In the genomic region with DNA sequence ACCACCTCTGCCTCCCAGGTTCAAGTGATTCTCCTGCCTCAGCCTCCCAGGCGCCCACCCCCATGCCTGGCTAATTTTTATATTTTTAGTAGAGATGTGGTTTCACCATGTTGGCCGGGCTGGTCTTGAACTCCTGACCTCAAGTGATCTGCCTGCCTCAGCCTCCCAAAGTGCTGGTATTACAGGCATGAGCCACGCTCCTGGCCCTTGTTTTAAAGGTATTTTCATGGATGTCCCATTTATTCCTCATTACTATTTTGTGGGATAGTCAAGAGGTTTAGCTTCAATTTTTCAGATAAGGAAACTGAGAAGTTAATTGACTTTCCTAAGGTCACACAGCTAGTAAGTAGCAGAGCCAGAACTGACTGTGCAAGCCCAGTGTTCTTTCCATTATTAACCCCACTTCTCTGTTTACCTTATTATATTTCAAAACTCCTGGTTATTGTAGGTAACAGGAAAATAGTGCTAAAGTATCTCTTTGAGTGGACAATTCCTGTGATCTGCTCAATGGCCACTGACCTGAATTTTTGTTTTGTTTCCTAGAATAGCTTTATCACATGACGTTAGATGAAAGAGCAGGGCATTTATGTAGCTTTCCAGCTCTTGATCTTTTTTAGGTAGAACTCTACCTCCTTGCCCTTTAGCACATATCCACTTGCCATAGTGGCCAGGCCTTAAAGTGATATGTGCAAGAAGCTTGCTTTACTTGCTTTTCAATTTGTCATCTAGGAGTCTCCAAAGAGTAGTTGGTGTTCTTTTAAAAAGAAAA, we compare ENCODE assay signal across 24 cellular contexts. TPM values are rescaled to one million over a fixed set of nuclear protein-coding genes. Genes with fewer than 3 reads are reported as not detected.
DNase-seq lines count a peak whose midpoint lies in the region; ATAC-seq, FAIRE-seq and TF ChIP-seq lines count a peak whose summit lies in the region.
"Had no signal": no experiment of that assay in that cellular context is flagged by ENCODE, and none has a peak within 500 bp of the region (broad histone marks: within the 10 kb centered on the region; RNA-seq: fewer than 3 reads in every experiment).

No MANE protein-coding gene starts in this region.

- in situ Hi-C loops in G401 (cut with HindIII; ENCODE audit: low sequenced_read_pairs), result no loop called here

- no peak overlapping the region for H3K4me2 ChIP-seq in endothelial cell of umbilical vein (ENCODE audit: insufficient read depth, low read length)

- TF ChIP-seq CTCF in HEK293 (tag by site-specific recombination; IDR thresholded peaks at IDR 0.05) (no peak), endothelial cell of umbilical vein (IDR thresholded peaks at IDR 0.05; ENCODE audit: extremely low read depth in 1 of 2, insufficient read depth in 1 of 2, low read depth in 1 of 2, low read length in 2 of 2) (no peak), right lobe of liver (IDR thresholded peaks at IDR 0.05) (no peak)

- H3K9me3 ChIP-seq in HEK293 (ENCODE audit: control insufficient read depth, insufficient read depth, low read depth, low read length) (no peaks in the 10 kb centered on the region), endothelial cell of umbilical vein (replicated peaks; ENCODE audit: control insufficient read depth, insufficient read depth, low read length) (no peaks in the 10 kb centered on the region), right lobe of liver (no peaks in the 10 kb centered on the region)
- H3K9me3 ChIP-seq: breast epithelium, pancreas, upper lobe of right lung had no signal

- H3K4me1 ChIP-seq in HEK293 (ENCODE audit: control insufficient read depth, insufficient read depth, low read length) (peaks cover 7% of the 10 kb centered on the region; the same call in 1 of the 2 replicates), endothelial cell of umbilical vein (ENCODE audit: control insufficient read depth, extremely low read depth, insufficient read depth, low read length) (no peaks in the 10 kb centered on the region), right lobe of liver (peaks cover 0 to 54% (median 23%) of the 10 kb centered on the region in 4 donors)
- H3K4me1 ChIP-seq: breast epithelium, pancreas had no signal

- ATAC-seq in right lobe of liver (peak; percentile 18 to 57 (median 47)), HG03457 (IDR thresholded peaks at IDR 0.05; ENCODE audit: unreplicated experiment) (no peak)
- ATAC-seq: activated CD8-positive, alpha-beta T cell treated with anti-CD3 and anti-CD28 coated beads, Interleukin-2, amount 10 ng/mL, durations not matched to agents 7 days and 5 days; esophagus mucosa; stimulated activated effector memory CD8-positive, alpha-beta T cell treated with anti-CD3 and anti-CD28 coated beads, Interleukin-12 subunit alpha, Interleukin-12 subunit beta, amount 100 ng/mL, for 72 hours; upper lobe of right lung had no signal

- H3K27ac ChIP-seq in HEK293 (ENCODE audit: extremely low read depth, low read depth, low read length), result no peak overlapping the region
- no peak overlapping the region for H3K27ac ChIP-seq in endothelial cell of umbilical vein (ENCODE audit: insufficient read depth, low read depth, low read length)
- peak overlapping the region in 2 of 3 donors; percentile 73 to 86 for H3K27ac ChIP-seq in right lobe of liver
- H3K27ac ChIP-seq: breast epithelium, coronary artery, pancreas, upper lobe of right lung, WERI-Rb-1 had no signal

- H3K27me3 ChIP-seq in endothelial cell of umbilical vein (ENCODE audit: control insufficient read depth in 2 of 2, insufficient read depth in 2 of 2, low read length in 2 of 2) (no peaks in the 10 kb centered on the region), right lobe of liver (no peaks in the 10 kb centered on the region)
- H3K27me3 ChIP-seq: breast epithelium, pancreas, upper lobe of right lung had no signal

- H4K20me1 ChIP-seq in endothelial cell of umbilical vein (replicated peaks; ENCODE audit: control insufficient read depth, extremely low read depth, insufficient read depth, low read length), result no peaks in the 10 kb centered on the region

- no peak overlapping the region for H3K9ac ChIP-seq in endothelial cell of umbilical vein (replicated peaks; ENCODE audit: extremely low read depth, insufficient read depth, low read length)

- H3K36me3 ChIP-seq in HEK293 (ENCODE audit: control insufficient read depth in 2 of 2, insufficient read depth in 1 of 2, low read length in 2 of 2) (peaks cover 0 to 4% of the 10 kb centered on the region in 2 experiments; a peak in 1 of 3 replicates), endothelial cell of umbilical vein (ENCODE audit: control insufficient read depth in 2 of 2, extremely low read depth in 1 of 2, insufficient read depth in 2 of 2, low read length in 2 of 2) (no peaks in the 10 kb centered on the region), right lobe of liver (no peaks in the 10 kb centered on the region)
- H3K36me3 ChIP-seq: breast epithelium, pancreas, upper lobe of right lung had no signal

- POLR2A ChIA-PET in HEK293 (lab: Yijun Ruan, JAX), result interaction anchor here (1.2 kb wide), 1 partner anchor 14 kb away, joined by 5 read pairs; a partner anchor contains a TSS
- POLR2A ChIA-PET in endothelial cell of umbilical vein (lab: Charles Lee), result interaction anchor here (1.3 kb wide), 1 partner anchor 215 kb away, joined by 6 read pairs; no protein-coding TSS in a partner anchor

- FAIRE-seq in endothelial cell of umbilical vein (lab: Jason Lieb, UNC), result peak; percentile 15
- FAIRE-seq: pancreas had no signal

- WGBS in right lobe of liver (ENCODE audit: insufficient coverage, low coverage, low lambda C conversion rate, missing lambda C conversion rate), result 60% methylated on average over 4 of the region's 4 CpGs

- CTCF ChIA-PET in HEK293 (lab: Yijun Ruan, JAX), result interaction anchor here (0.6 to 1.7 kb wide), 3 partner anchors 9 to 1973 kb away, joined by 3 to 4 read pairs (median 3); no protein-coding TSS in a partner anchor
- CTCF ChIA-PET in endothelial cell of umbilical vein (lab: Charles Lee), result interaction anchor here (1.1 kb wide), 1 partner anchor 18 kb away, joined by 3 read pairs; no protein-coding TSS in a partner anchor

- H3K4me3 ChIP-seq in HEK293 (ENCODE audit: low read depth, low read length), result no peak overlapping the region
- H3K4me3 ChIP-seq in endothelial cell of umbilical vein (replicated peaks in 1 of 3; ENCODE audit: insufficient read depth in 1 of 3, low read depth in 1 of 3, low read length in 3 of 3), result no peak overlapping the region
- no peak overlapping the region for H3K4me3 ChIP-seq in right lobe of liver
- H3K4me3 ChIP-seq: breast epithelium, coronary artery, pancreas, upper lobe of right lung had no signal

- BruUV-seq in endothelial cell of umbilical vein (replicated peaks; lab: Mats Ljungman, UMichigan), result no TSS peak

- no peaks in the 10 kb centered on the region for H3K9me1 ChIP-seq in endothelial cell of umbilical vein (replicated peaks; ENCODE audit: control insufficient read depth, extremely low read depth, insufficient read depth, low read length)

- DNase-seq in G401 (ENCODE audit: low spot score), result peak; percentile 88
- DNase-seq in endothelial cell of umbilical vein (ENCODE audit: low read depth, low spot score), result no peak
- no peak for DNase-seq in right lobe of liver
- DNase-seq in erythroblast (lab: John Stamatoyannopoulos, UW), result no peak
- no peak for DNase-seq in ecto neural progenitor cell (ENCODE audit: low spot score)
- no peak for DNase-seq in NCI-H82 (lab: John Stamatoyannopoulos, UW)
- DNase-seq: activated CD4-positive, alpha-beta T cell treated with anti-CD3 and anti-CD28 coated beads for 4 hours; activated CD8-positive, alpha-beta T cell treated with anti-CD3 and anti-CD28 coated beads, Interleukin-2, amount 10 ng/mL, durations not matched to agents 7 days and 5 days; activated naive CD4-positive, alpha-beta T cell treated with anti-CD3 and anti-CD28 coated beads, Interleukin-2, amount 50 U/mL, for 16 hours; anterior cingulate cortex; DMS 273 treated with DMSO at 0.1 percent for 48 hours; head of caudate nucleus; kidney glomerular epithelial cell; NCI-H446 treated with DMSO at 0.1 percent for 48 hours; NCI-H774; pancreas; upper lobe of right lung; WERI-Rb-1 had no signal

- TF ChIP-seq POLR2A in endothelial cell of umbilical vein (IDR thresholded peaks at IDR 0.05; ENCODE audit: low read depth, low read length) (no peak), right lobe of liver (IDR thresholded peaks at IDR 0.05) (no peak), erythroblast (IDR thresholded peaks at IDR 0.05; ENCODE audit: low read length) (no peak)

- peaks cover 10% of the 10 kb centered on the region for H3K79me2 ChIP-seq in endothelial cell of umbilical vein (ENCODE audit: control insufficient read depth, insufficient read depth, low read length)

- H2AFZ ChIP-seq in endothelial cell of umbilical vein (ENCODE audit: low read depth, low read length), result no peak overlapping the region

- dilution Hi-C loops in endothelial cell of umbilical vein (cut with MboI; ENCODE audit: extremely low pct_ligation_motif_present, low sequenced_read_pairs), result no loop called here

- intact Hi-C loops in endothelial cell of umbilical vein (cut with micrococcal nuclease) (no loop called here), right lobe of liver (cut with DNase I) (no loop called here)

TF ChIP-seq in HEK293, 187 proteins besides CTCF, POLR2A, EP300 and RAD21 (continues in another document):
- TF ChIP-seq ZNF146 (tag by site-specific recombination; IDR thresholded peaks at IDR 0.05), result no peak

RNA-seq across cellular contexts. Expression of a gene that starts 13.6 kb away (rescaled TPM):
- total RNA-seq in G401 (2014; rRNA removed; shearing (Covaris generic)), result 9.4 and 15.8 TPM in 2 replicates
- total RNA-seq in endothelial cell of umbilical vein (27.0 and 27.2 TPM in 2 replicates), right lobe of liver (10 to 100 TPM; 17.7 to 39.2 (median 30.9) TPM)
- polyA plus RNA-seq in endothelial cell of umbilical vein, result 7.3 and 8.2 TPM in 2 replicates
- polyA plus RNA-seq in endothelial cell of umbilical vein (2011; cell fraction: cytosol; rRNA removed), result 7.5 and 8.1 TPM in 2 replicates
- polyA plus RNA-seq in endothelial cell of umbilical vein (2011; cell fraction: nucleus; rRNA removed), result 8.5 and 10.3 TPM in 2 replicates
- 9.2 and 12.6 TPM in 2 replicates for polyA plus RNA-seq in endothelial cell of umbilical vein (2012)
- polyA minus RNA-seq in endothelial cell of umbilical vein, result 47.1 and 49.6 TPM in 2 replicates
- 11.8 TPM for polyA minus RNA-seq in endothelial cell of umbilical vein (2011; cell fraction: cytosol; rRNA and poly(A)+ RNA removed)
- polyA minus RNA-seq in endothelial cell of umbilical vein (2011; cell fraction: nucleus; rRNA and poly(A)+ RNA removed), result 27.5 and 43.5 TPM in 2 replicates

RNA-seq across cellular contexts. Expression of a gene that starts 41.7 kb away (rescaled TPM):
- total RNA-seq in G401 (2014; rRNA removed; shearing (Covaris generic)), result 13.2 and 20.8 TPM in 2 replicates
- total RNA-seq in endothelial cell of umbilical vein, result 28.6 and 30.6 TPM in 2 replicates
- polyA plus RNA-seq in endothelial cell of umbilical vein, result 10.7 and 11.7 TPM in 2 replicates
- polyA plus RNA-seq in endothelial cell of umbilical vein (2011; cell fraction: cytosol; rRNA removed), result 14.3 and 17.5 TPM in 2 replicates
- 5.4 and 5.8 TPM in 2 replicates for polyA plus RNA-seq in endothelial cell of umbilical vein (2011; cell fraction: nucleus; rRNA removed)
- polyA plus RNA-seq in endothelial cell of umbilical vein (2012), result 17.5 and 30.5 TPM in 2 replicates
- 18.3 and 22.1 TPM in 2 replicates for polyA minus RNA-seq in endothelial cell of umbilical vein
- polyA minus RNA-seq in endothelial cell of umbilical vein (2011; cell fraction: cytosol; rRNA and poly(A)+ RNA removed), result 19.4 TPM
- polyA minus RNA-seq in endothelial cell of umbilical vein (2011; cell fraction: nucleus; rRNA and poly(A)+ RNA removed), result 1.9 and 3.6 TPM in 2 replicates
- total RNA-seq in right lobe of liver, result 10 to 100 TPM; 13.6 to 17.8 (median 15.8) TPM

Comparison
In these comparisons a context has a peak if more than half of its experiments do, and no peak if none do; other contexts are left out.
1. H3K27ac ChIP-seq: peak in right lobe of liver (2 of 3); none in HEK293 (single experiment) and endothelial cell of umbilical vein (single experiment).